In the genomic region with DNA sequence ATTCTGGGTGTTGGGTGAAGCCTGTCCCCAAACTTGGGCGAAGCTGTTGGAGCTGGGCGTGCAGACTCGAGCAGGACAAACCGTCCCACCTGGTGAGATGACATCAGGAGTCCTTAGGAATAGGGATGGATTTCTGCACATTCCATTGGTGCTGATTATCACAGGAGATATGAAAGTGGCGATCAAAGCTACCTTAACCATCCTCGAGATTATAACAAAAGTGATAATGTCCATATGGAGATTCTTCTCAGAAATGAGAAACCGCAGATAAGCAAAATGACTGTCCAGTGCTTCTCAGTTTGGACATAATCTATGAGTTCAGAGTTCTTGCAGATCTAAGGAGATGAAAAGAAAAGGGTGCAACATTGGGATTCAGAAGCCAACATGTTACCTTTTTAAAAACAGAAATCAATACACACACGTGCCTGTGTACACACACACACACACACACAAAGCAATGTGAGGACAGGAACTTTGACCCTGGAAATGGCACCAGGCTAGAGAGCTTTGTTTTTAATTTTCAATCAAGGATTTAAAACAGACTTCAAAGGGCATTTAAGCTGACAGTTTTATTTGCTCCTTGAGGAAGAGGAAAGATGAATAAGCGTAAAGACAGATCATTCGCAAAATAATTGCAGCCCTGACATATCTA, we compare ENCODE assay signal across 17 cellular contexts.
A peak's percentile ranks its signal among the peaks of the same experiment; 100 is the strongest.
DNase-seq lines count a peak whose midpoint lies in the region; ATAC-seq, FAIRE-seq and TF ChIP-seq lines count a peak whose summit lies in the region.
"Had no signal": no experiment of that assay in that cellular context is flagged by ENCODE, and none has a peak within 500 bp of the region (broad histone marks: within the 10 kb centered on the region; RNA-seq: fewer than 3 reads in every experiment).

No MANE protein-coding gene starts in this region.

- H3K18ac ChIP-seq in trophoblast cell (ENCODE audit: low read length) = no peak overlapping the region

- H3K27ac ChIP-seq in BLaER1 (no peak overlapping the region), HepG2 (ENCODE audit: extremely low read length, insufficient read depth, low read length) (no peak overlapping the region), trophoblast cell (ENCODE audit: low read depth, low read length) (no peak overlapping the region)
- no peak overlapping the region for H3K27ac ChIP-seq in CD4-positive, alpha-beta T cell (ENCODE audit: low read depth, low read length)

- TF ChIP-seq EP300 in HepG2 (IDR thresholded peaks at IDR 0.05; ENCODE audit: low read depth in 2 of 2, low read length in 2 of 2) (no peak), HepG2 (CRISPR knock-in tag; IDR thresholded peaks at IDR 0.05; ENCODE audit: borderline replicate concordance) (no peak)

- CTCF ChIA-PET in HepG2 (lab: Yijun Ruan, JAX; ENCODE audit: low intra/inter-chr PET ratio, low total read pairs) = no interaction called here
- CTCF ChIA-PET in CD4-positive, alpha-beta T cell (lab: Charles Lee) = no interaction called here

- H4K91ac ChIP-seq in trophoblast cell (ENCODE audit: low read depth, low read length) = no peak overlapping the region

- no peak overlapping the region for H2BK120ac ChIP-seq in trophoblast cell (ENCODE audit: insufficient read depth, low read length, poor library complexity)

- H3K4me2 ChIP-seq in BLaER1 (peak overlapping the region; percentile 40; the same call in 1 of the 2 replicates), HepG2 (ENCODE audit: low read depth, low read length) (no peak overlapping the region), trophoblast cell (ENCODE audit: low read length) (no peak overlapping the region)

- H2AFZ ChIP-seq in HepG2 (ENCODE audit: low read length) (no peak overlapping the region), trophoblast cell (ENCODE audit: insufficient read depth, low read length, poor library complexity) (no peak overlapping the region)

- no peak overlapping the region for H3K4me3 Mint-ChIP-seq in CD4-positive, alpha-beta T cell
- no peak overlapping the region for H3K4me3 Mint-ChIP-seq in activated T-cell treated with anti-CD3 and anti-CD28 coated beads, Interleukin-2, amount 50 U/mL, for 24 hours
- H3K4me3 Mint-ChIP-seq: CD4-positive, CD25-positive, alpha-beta regulatory T cell had no signal

- H3K23ac ChIP-seq in trophoblast cell (ENCODE audit: low read length) = no peak overlapping the region

- H3K36me3 Mint-ChIP-seq in CD4-positive, alpha-beta T cell (ENCODE audit: low read depth) = no peaks in the 10 kb centered on the region
- no peaks in the 10 kb centered on the region for H3K36me3 Mint-ChIP-seq in activated T-cell treated with anti-CD3 and anti-CD28 coated beads, Interleukin-2, amount 50 U/mL, for 24 hours (ENCODE audit: low read depth)
- H3K36me3 Mint-ChIP-seq: CD4-positive, CD25-positive, alpha-beta regulatory T cell had no signal

- no peaks in the 10 kb centered on the region for H3K79me2 ChIP-seq in HepG2 (ENCODE audit: insufficient read depth, low read length)
- no peaks in the 10 kb centered on the region for H3K79me2 ChIP-seq in trophoblast cell (ENCODE audit: control insufficient read depth, insufficient read depth, low read length, poor library complexity)

- peaks cover 41% of the 10 kb centered on the region for H3K4me1 ChIP-seq in BLaER1
- peaks cover 6% of the 10 kb centered on the region; the same call in 1 of the 2 replicates for H3K4me1 ChIP-seq in HepG2 (ENCODE audit: insufficient read depth, low read length)
- H3K4me1 ChIP-seq in trophoblast cell (ENCODE audit: control insufficient read depth in 1 of 2, insufficient read depth in 2 of 2, low read length in 2 of 2) = no peaks in the 10 kb centered on the region
- H3K4me1 ChIP-seq: HAP-1 had no signal

- no peak for TF ChIP-seq CTCF in HepG2 (CRISPR knock-in tag; IDR thresholded peaks at IDR 0.05)
- no peak for TF ChIP-seq CTCF in CD4-positive, alpha-beta T cell (IDR thresholded peaks at IDR 0.05)

- in situ Hi-C loops in HepG2 (cut with HindIII; ENCODE audit: extremely low pct_ligation_motif_present, low pct_unique_long_range_greater_than_20kb) = no loop called here

- H3K9me3 Mint-ChIP-seq in CD4-positive, alpha-beta T cell = no peaks in the 10 kb centered on the region
- H3K9me3 Mint-ChIP-seq in activated T-cell treated with anti-CD3 and anti-CD28 coated beads, Interleukin-2, amount 50 U/mL, for 24 hours = no peaks in the 10 kb centered on the region

- TF ChIP-seq POLR2A in HepG2 (IDR thresholded peaks at IDR 0.05; ENCODE audit: insufficient read depth in 1 of 2, low read depth in 2 of 2, low read length in 2 of 2) = no peak

- H3K27me3 ChIP-seq in BLaER1 (no peaks in the 10 kb centered on the region), HepG2 (ENCODE audit: control insufficient read depth in 1 of 2, insufficient read depth in 2 of 2, low read length in 2 of 2) (no peaks in the 10 kb centered on the region; a peak in 2 of 5 replicates), trophoblast cell (ENCODE audit: insufficient read depth, low read length) (no peaks in the 10 kb centered on the region)
- H3K27me3 ChIP-seq in CD4-positive, alpha-beta T cell (ENCODE audit: control insufficient read depth, insufficient read depth, low read length) = no peaks in the 10 kb centered on the region
- H3K27me3 ChIP-seq: BLaER1 treated with 17β-estradiol and CSF1 and Interleukin-3, amounts not matched to agents 10 nM and 100 nM had no signal

- no peak overlapping the region for H4K12ac ChIP-seq in trophoblast cell (ENCODE audit: low read depth, low read length)

- POLR2A ChIA-PET in HepG2 (lab: Yijun Ruan, JAX) = no interaction called here
- POLR2A ChIA-PET in CD4-positive, alpha-beta T cell (lab: Charles Lee) = no interaction called here

- H3K4me3 ChIP-seq in BLaER1 (no peak overlapping the region), HepG2 (replicated peaks in 1 of 3; ENCODE audit: insufficient read depth in 1 of 3, low read depth in 2 of 3, low read length in 3 of 3) (no peak overlapping the region), trophoblast cell (ENCODE audit: low read depth, low read length) (no peak overlapping the region)
- H3K4me3 ChIP-seq: BLaER1 treated with 17β-estradiol and CSF1 and Interleukin-3, amounts not matched to agents 10 nM and 100 nM; GM12878; HAP-1 had no signal

- H4K20me1 ChIP-seq in BLaER1 (no peaks in the 10 kb centered on the region), HepG2 (ENCODE audit: insufficient read depth, low read length) (no peaks in the 10 kb centered on the region)
- H4K20me1 ChIP-seq: BLaER1 treated with 17β-estradiol and CSF1 and Interleukin-3, amounts not matched to agents 10 nM and 100 nM had no signal

- BruUV-seq in HepG2 (replicated peaks; lab: Mats Ljungman, UMichigan) = no TSS peak

- peaks cover 19% of the 10 kb centered on the region for H3K4me1 Mint-ChIP-seq in CD4-positive, alpha-beta T cell (ENCODE audit: low read depth)
- H3K4me1 Mint-ChIP-seq in activated T-cell treated with anti-CD3 and anti-CD28 coated beads, Interleukin-2, amount 50 U/mL, for 24 hours (ENCODE audit: low read depth) = peaks cover 4% of the 10 kb centered on the region

- H3K9ac ChIP-seq in BLaER1 = no peak overlapping the region
- no peak overlapping the region for H3K9ac ChIP-seq in HepG2 (ENCODE audit: insufficient read depth, low read depth, low read length)
- H3K9ac ChIP-seq in trophoblast cell (ENCODE audit: low read length) = no peak overlapping the region
- H3K9ac ChIP-seq: BLaER1 treated with 17β-estradiol and CSF1 and Interleukin-3, amounts not matched to agents 10 nM and 100 nM had no signal

- TF ChIP-seq RAD21 in HepG2 (CRISPR knock-in tag; IDR thresholded peaks at IDR 0.05) = no peak

- H3K27ac Mint-ChIP-seq in CD4-positive, alpha-beta T cell = no peak overlapping the region
- H3K27ac Mint-ChIP-seq in activated T-cell treated with anti-CD3 and anti-CD28 coated beads, Interleukin-2, amount 50 U/mL, for 24 hours = no peak overlapping the region

- H3K14ac ChIP-seq in trophoblast cell (ENCODE audit: low read length) = no peak overlapping the region

- no peaks in the 10 kb centered on the region for H3K27me3 Mint-ChIP-seq in CD4-positive, alpha-beta T cell
- H3K27me3 Mint-ChIP-seq in activated T-cell treated with anti-CD3 and anti-CD28 coated beads, Interleukin-2, amount 50 U/mL, for 24 hours = no peaks in the 10 kb centered on the region
- H3K27me3 Mint-ChIP-seq: CD4-positive, CD25-positive, alpha-beta regulatory T cell had no signal

- no peak overlapping the region for H4K8ac ChIP-seq in trophoblast cell (ENCODE audit: low read depth, low read length)

- H3K4ac ChIP-seq in trophoblast cell (ENCODE audit: low read depth, low read length) = no peak overlapping the region

- 42% methylated on average over 10 of the region's 10 CpGs for WGBS in HepG2 (ENCODE audit: low lambda C conversion rate)
- WGBS in trophoblast cell (ENCODE audit: extremely low coverage, insufficient coverage, insufficient read length) = no CpG with 5 or more reads among the region's 10 CpGs

- H3K9me3 ChIP-seq in BLaER1 = peaks cover 26% of the 10 kb centered on the region
- no peaks in the 10 kb centered on the region for H3K9me3 ChIP-seq in HepG2 (ENCODE audit: low read length)
- H3K9me3 ChIP-seq in trophoblast cell (ENCODE audit: insufficient read depth, low read depth, low read length) = no peaks in the 10 kb centered on the region
- H3K9me3 ChIP-seq in CD4-positive, alpha-beta T cell (ENCODE audit: control insufficient read depth, low read length) = no peaks in the 10 kb centered on the region
- H3K9me3 ChIP-seq: HAP-1 had no signal

- H3K79me1 ChIP-seq in trophoblast cell (ENCODE audit: low read length) = no peaks in the 10 kb centered on the region

- H2AK5ac ChIP-seq in trophoblast cell (ENCODE audit: low read length) = no peak overlapping the region

- no peaks in the 10 kb centered on the region for H3K36me3 ChIP-seq in BLaER1
- no peaks in the 10 kb centered on the region for H3K36me3 ChIP-seq in HepG2 (replicated peaks in 1 of 2; ENCODE audit: control insufficient read depth in 1 of 2, insufficient read depth in 2 of 2, low read length in 2 of 2)
- no peaks in the 10 kb centered on the region for H3K36me3 ChIP-seq in trophoblast cell (ENCODE audit: control insufficient read depth in 1 of 2, insufficient read depth in 2 of 2, low read length in 2 of 2)
- H3K36me3 ChIP-seq: BLaER1 treated with 17β-estradiol and CSF1 and Interleukin-3, amounts not matched to agents 10 nM and 100 nM; HAP-1 had no signal

- H2BK12ac ChIP-seq in trophoblast cell (ENCODE audit: low read length) = no peak overlapping the region

- peak; percentile 28 for DNase-seq in amniotic epithelial cell (ENCODE audit: low read depth)
- no peak for DNase-seq in HepG2 (ENCODE audit: low spot score)
- peak; percentile 24 to 81 for DNase-seq in trophoblast cell
- no peak for DNase-seq in CD4-positive, alpha-beta T cell
- DNase-seq in activated T-cell treated with anti-CD3 and anti-CD28 coated beads, Interleukin-2, amount 50 U/mL, for 24 hours = no peak
- no peak for DNase-seq in NCI-H2171 treated with DMSO at 0.1 percent for 48 hours (lab: John Stamatoyannopoulos, UW)
- no peak for DNase-seq in NCI-H1105 treated with DMSO at 0.1 percent for 48 hours (lab: John Stamatoyannopoulos, UW)
- DNase-seq: 8988T; Calu3; CD4-positive, CD25-positive, alpha-beta regulatory T cell; DMS 273 treated with DMSO at 0.1 percent for 48 hours had no signal

- intact Hi-C loops in HepG2 (cut with micrococcal nuclease; ENCODE audit: unreplicated experiment) = no loop called here
- intact Hi-C loops in CD4-positive, alpha-beta T cell (cut with DNase I, micrococcal nuclease) = no loop called here

- ATAC-seq in HepG2 = no peak
- no peak for ATAC-seq in CD4-positive, alpha-beta T cell (ENCODE audit: poor library complexity)
- ATAC-seq: GM12878 had no signal

- peak; percentile 32 for FAIRE-seq in HepG2 (lab: Jason Lieb, UNC)
- FAIRE-seq: GM12878, GM18507, H1 had no signal

- H2BK5ac ChIP-seq in trophoblast cell (ENCODE audit: low read depth, low read length, poor library complexity) = no peak overlapping the region

Comparison
In these comparisons a context has a peak if more than half of its experiments do, and no peak if none do; other contexts are left out.
1. DNase-seq: peak in amniotic epithelial cell (single experiment) and trophoblast cell (2 of 2); none in HepG2 (single experiment), CD4-positive, alpha-beta T cell (0 of 10), activated T-cell treated with anti-CD3 and anti-CD28 coated beads, Interleukin-2, amount 50 U/mL, for 24 hours (single experiment), NCI-H2171 treated with DMSO at 0.1 percent for 48 hours (single experiment) and NCI-H1105 treated with DMSO at 0.1 percent for 48 hours (single experiment).